In the genomic region with DNA sequence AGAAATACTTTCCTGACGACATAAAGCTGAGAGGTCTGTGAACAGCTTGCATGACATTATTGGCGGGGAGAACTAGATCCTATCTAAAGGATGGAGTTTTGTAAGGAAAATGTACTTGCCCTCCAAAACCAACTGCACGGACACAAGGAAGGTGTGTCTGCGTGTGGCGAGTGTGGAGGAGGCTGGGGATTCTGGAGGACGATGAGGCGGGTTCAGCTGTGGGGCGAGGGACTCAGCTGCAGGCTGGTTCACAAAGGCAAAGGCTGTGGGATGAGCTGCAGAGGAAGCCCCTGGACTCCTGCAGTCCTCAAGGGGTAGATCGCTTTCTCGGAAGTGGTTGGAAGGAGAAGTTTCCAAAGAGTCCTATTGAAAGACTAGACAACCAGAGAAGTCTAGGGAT, we compare ENCODE assay signal across 10 cellular contexts.
"Had no signal": no experiment of that assay in that cellular context is flagged by ENCODE, and none has a peak within 500 bp of the region (broad histone marks: within the 10 kb centered on the region; RNA-seq: fewer than 3 reads in every experiment).

No MANE protein-coding gene starts in this region.

- H3K4me3 Mint-ChIP-seq: H9, HFFc6 had no signal

- H3K9me3 ChIP-seq: HAP-1 had no signal

- H3K27ac Mint-ChIP-seq: H9, HFFc6 had no signal

- H3K4me3 ChIP-seq: GM23248, HAP-1 had no signal

- H2AFZ ChIP-seq: GM23248 had no signal

- FAIRE-seq: H1, H54 had no signal

- H3K36me3 ChIP-seq: HAP-1 had no signal

- H3K27ac ChIP-seq: GM23248 had no signal

- ATAC-seq: HCT116 had no signal

- H3K9me3 Mint-ChIP-seq: H9 had no signal

- H3K4me1 ChIP-seq: HAP-1 had no signal

- DNase-seq: GM23248, GOT3, H7, H9, HCEC 1CT, HFFc6 had no signal

- H3K9ac ChIP-seq: GM23248 had no signal
